In the genomic region with DNA sequence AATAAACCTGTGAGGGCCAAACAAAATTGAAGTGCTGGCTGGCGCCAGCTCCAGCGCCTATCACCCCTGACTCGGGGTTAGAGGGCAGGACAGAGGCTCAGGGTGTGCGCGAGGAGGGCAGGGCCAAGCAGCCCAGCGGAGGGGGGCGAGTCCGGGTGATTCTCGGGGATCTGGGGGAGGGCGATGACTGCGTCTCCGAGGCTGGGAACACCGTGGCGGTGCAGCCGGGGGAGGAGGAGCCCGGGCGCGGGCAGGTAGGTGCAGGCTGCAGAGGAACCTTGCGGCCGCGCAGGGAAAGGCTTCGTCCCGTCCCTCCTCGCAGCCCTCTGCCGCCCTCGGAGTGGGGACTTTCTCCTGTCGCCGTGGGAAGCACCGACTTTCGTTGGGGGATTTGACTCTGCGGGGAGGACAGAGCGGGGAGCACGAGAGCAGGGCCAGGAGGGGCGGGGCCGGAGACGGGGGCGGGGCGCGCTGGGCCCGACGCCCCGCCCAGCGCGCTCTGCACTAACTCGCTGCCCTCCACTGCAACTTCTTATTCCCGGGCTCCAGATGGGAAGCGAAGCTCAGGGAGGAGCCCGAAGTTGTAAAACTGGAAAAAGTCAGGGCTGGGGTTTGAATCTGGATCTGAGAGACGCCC, we compare ENCODE assay signal across 9 cellular contexts. TPM values are rescaled to one million over a fixed set of nuclear protein-coding genes. Genes with fewer than 3 reads are reported as not detected.
DNase-seq lines count a peak whose midpoint lies in the region; ATAC-seq and TF ChIP-seq lines count a peak whose summit lies in the region.
"Had no signal": no experiment of that assay in that cellular context is flagged by ENCODE, and none has a peak within 500 bp of the region (broad histone marks: within the 10 kb centered on the region; RNA-seq: fewer than 3 reads in every experiment).

No MANE protein-coding gene starts in this region.

- H3K4me3 Mint-ChIP-seq in type B pancreatic cell: peak overlapping the region; percentile 87

- H3K9me3 Mint-ChIP-seq in type B pancreatic cell: no peaks in the 10 kb centered on the region

- H3K9me3 ChIP-seq in NT2/D1 (ENCODE audit: insufficient read depth, low read length): no peaks in the 10 kb centered on the region

- no peaks in the 10 kb centered on the region for H3K36me3 Mint-ChIP-seq in type B pancreatic cell

- no peaks in the 10 kb centered on the region for H3K36me3 ChIP-seq in NT2/D1 (ENCODE audit: insufficient read depth, insufficient read length, low read length)

- peaks cover 13% of the 10 kb centered on the region for H3K4me1 Mint-ChIP-seq in type B pancreatic cell (ENCODE audit: unreplicated experiment)

- DNase-seq in Daoy (ENCODE audit: low read depth) (peak; percentile 60), NT2/D1 (ENCODE audit: low read depth, low spot score) (peak; percentile 13), activated T-helper 1 cell treated with Interleukin-2 at 50 U/mL for 16 hours (ENCODE audit: low read depth) (peak; percentile 46), fibroblast of pulmonary artery (ENCODE audit: low read depth) (peak; percentile 40), omental fat pad (ENCODE audit: low spot score) (no peak), type B pancreatic cell (ENCODE audit: extremely low spot score, unreplicated experiment) (no peak), NOMO-1 treated with dmso at 0.1 percent for 144 hours (lab: John Stamatoyannopoulos, UW; ENCODE audit: unreplicated experiment) (no peak)

- peaks cover 13% of the 10 kb centered on the region for H3K27me3 ChIP-seq in NT2/D1 (ENCODE audit: insufficient read depth, insufficient read length)

- H3K27me3 Mint-ChIP-seq in type B pancreatic cell: peaks cover 13% of the 10 kb centered on the region

- no peak for TF ChIP-seq CTCF in fibroblast of pulmonary artery (IDR thresholded peaks at IDR 0.05; ENCODE audit: low read length, missing control alignments)
- TF ChIP-seq CTCF in omental fat pad (IDR thresholded peaks at IDR 0.05): no peak
- no peak for TF ChIP-seq CTCF in type B pancreatic cell (conservative IDR thresholded peaks at IDR 0.05)

- H3K4me1 ChIP-seq in NT2/D1 (ENCODE audit: insufficient read depth, insufficient read length): peaks cover 14% of the 10 kb centered on the region

- H3K4me3 ChIP-seq in NT2/D1 (ENCODE audit: insufficient read length, low read depth) (peak overlapping the region; percentile 42), fibroblast of pulmonary artery (replicated peaks; ENCODE audit: low read depth, low read length) (peak overlapping the region; percentile 44)

- ATAC-seq in HG02763 (IDR thresholded peaks at IDR 0.05; ENCODE audit: unreplicated experiment) (peak; percentile 40), omental fat pad (ENCODE audit: low FRiP score) (peak; percentile 67)

- peak overlapping the region; percentile 51 for H3K27ac Mint-ChIP-seq in type B pancreatic cell

- H3K9ac ChIP-seq in NT2/D1 (ENCODE audit: insufficient read length, low read depth): peak overlapping the region; percentile 51

RNA-seq across cellular contexts. Expression of a gene that starts 5.3 kb away (rescaled TPM):
- 18.1 and 30.5 TPM in 2 replicates for total RNA-seq in Daoy (2014; rRNA removed; shearing (Covaris generic))
- 10 to 100 TPM in 1 of 4 donors, 1 to 10 TPM in 3; 7.1 to 25.1 (median 8.2) TPM for total RNA-seq in omental fat pad
- total RNA-seq in type B pancreatic cell (ENCODE audit: low replicate concordance): 8.9 and 16.6 TPM in 2 replicates

RNA-seq across cellular contexts. Expression of a gene that starts 11.5 kb away (rescaled TPM):
- total RNA-seq in Daoy (2014; rRNA removed; shearing (Covaris generic)): 269 and 285 TPM in 2 replicates
- total RNA-seq in omental fat pad (100 to 1,000 TPM; 129 to 164 (median 144) TPM), type B pancreatic cell (ENCODE audit: low replicate concordance) (102 and 129 TPM in 2 replicates)

RNA-seq across cellular contexts. Expression of a gene that starts 21.2 kb away (rescaled TPM):
- not detected in 2 replicates for total RNA-seq in Daoy (2014; rRNA removed; shearing (Covaris generic))
- not detected for total RNA-seq in omental fat pad
- total RNA-seq in type B pancreatic cell (ENCODE audit: low replicate concordance): 0.12 and 0.22 TPM in 2 replicates
- total RNA-seq: T-helper 1 cell treated with Interleukin-12 subunit alpha and Interleukin-12 subunit beta and Interleukin-4 antibody, amounts not matched to agents 30 ng/mL and 1 ng/mL, for 36 hours had no signal

RNA-seq across cellular contexts. Expression of a gene that starts 37.5 kb away (rescaled TPM):
- total RNA-seq in Daoy (2014; rRNA removed; shearing (Covaris generic)): not detected in 2 replicates
- total RNA-seq in omental fat pad (not detected), type B pancreatic cell (ENCODE audit: low replicate concordance) (not detected in 2 replicates)
- total RNA-seq: T-helper 1 cell treated with Interleukin-12 subunit alpha and Interleukin-12 subunit beta and Interleukin-4 antibody, amounts not matched to agents 30 ng/mL and 1 ng/mL, for 36 hours had no signal

RNA-seq across cellular contexts. Expression of a gene that starts 46.4 kb away (rescaled TPM):
- total RNA-seq in Daoy (2014; rRNA removed; shearing (Covaris generic)): 8.6 and 9.6 TPM in 2 replicates
- total RNA-seq in omental fat pad (1 to 10 TPM in 1 of 4 donors, under 1 TPM in 3; 0.38 to 3.0 (median 0.63) TPM), type B pancreatic cell (ENCODE audit: low replicate concordance) (3.2 and 5.7 TPM in 2 replicates)

Comparison
In these comparisons a context has a peak if more than half of its experiments do, and no peak if none do; other contexts are left out.
1. DNase-seq: peak in Daoy (single experiment), NT2/D1 (single experiment), activated T-helper 1 cell treated with Interleukin-2 at 50 U/mL for 16 hours (single experiment) and fibroblast of pulmonary artery (single experiment); none in omental fat pad (single experiment), type B pancreatic cell (single experiment) and NOMO-1 treated with dmso at 0.1 percent for 144 hours (single experiment).